Comparison of ENCODE assay signal across 1 cellular context in the genomic region with DNA sequence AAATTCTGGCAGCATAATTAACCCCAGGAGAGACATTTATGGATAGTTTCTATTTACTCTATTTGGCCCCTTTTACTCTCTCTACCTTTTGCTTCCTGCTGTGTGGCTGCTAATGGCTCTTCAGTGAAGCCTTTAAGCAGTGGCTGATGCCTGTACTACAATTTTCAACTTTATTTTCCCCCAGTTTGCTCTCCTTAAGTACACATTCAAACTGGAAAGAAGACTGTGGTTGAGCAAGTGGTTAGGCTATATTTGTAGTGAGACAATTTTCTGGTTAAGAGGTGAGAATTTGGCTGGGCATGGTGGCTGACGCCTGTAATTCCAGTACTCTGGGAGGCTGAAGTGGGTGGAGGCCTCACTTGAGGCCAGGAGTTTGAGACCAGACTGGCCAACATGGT.
A peak's percentile ranks its signal among the peaks of the same experiment; 100 is the strongest.
TF ChIP-seq lines count a peak whose summit lies in the region.

No MANE protein-coding gene starts in this region.

TF ChIP-seq in HepG2, 621 proteins besides CTCF, POLR2A, EP300 and RAD21:
- TF ChIP-seq, protein P1, sequence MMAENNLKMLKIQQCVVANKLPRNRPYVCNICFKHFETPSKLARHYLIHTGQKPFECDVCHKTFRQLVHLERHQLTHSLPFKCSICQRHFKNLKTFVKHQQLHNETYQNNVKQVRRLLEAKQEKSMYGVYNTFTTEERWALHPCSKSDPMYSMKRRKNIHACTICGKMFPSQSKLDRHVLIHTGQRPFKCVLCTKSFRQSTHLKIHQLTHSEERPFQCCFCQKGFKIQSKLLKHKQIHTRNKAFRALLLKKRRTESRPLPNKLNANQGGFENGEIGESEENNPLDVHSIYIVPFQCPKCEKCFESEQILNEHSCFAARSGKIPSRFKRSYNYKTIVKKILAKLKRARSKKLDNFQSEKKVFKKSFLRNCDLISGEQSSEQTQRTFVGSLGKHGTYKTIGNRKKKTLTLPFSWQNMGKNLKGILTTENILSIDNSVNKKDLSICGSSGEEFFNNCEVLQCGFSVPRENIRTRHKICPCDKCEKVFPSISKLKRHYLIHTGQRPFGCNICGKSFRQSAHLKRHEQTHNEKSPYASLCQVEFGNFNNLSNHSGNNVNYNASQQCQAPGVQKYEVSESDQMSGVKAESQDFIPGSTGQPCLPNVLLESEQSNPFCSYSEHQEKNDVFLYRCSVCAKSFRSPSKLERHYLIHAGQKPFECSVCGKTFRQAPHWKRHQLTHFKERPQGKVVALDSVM (CRISPR knock-in tag; IDR thresholded peaks at IDR 0.05), result 0 out of 2 replicates have a peak, but pooled peaks have one; percentile 18
- no peak for TF ChIP-seq SIN3B (IDR thresholded peaks at IDR 0.05; ENCODE audit: low read length)
TF ChIP-seq in HepG2: peak in this region for 1.
